9 cellular contexts compared by ENCODE assay signal in genomic region chr10:119281581-119282071, GRCh38.
A peak's percentile ranks its signal among the peaks of the same experiment; 100 is the strongest.
DNase-seq lines count a peak whose midpoint lies in the region; ATAC-seq and TF ChIP-seq lines count a peak whose summit lies in the region.
"Had no signal": no experiment of that assay in that cellular context is flagged by ENCODE, and none has a peak within 500 bp of the region (broad histone marks: within the 10 kb centered on the region; RNA-seq: fewer than 3 reads in every experiment).

No MANE protein-coding gene starts in this region.

- intact Hi-C loops in CD8-positive, alpha-beta T cell (cut with DNase I, micrococcal nuclease): no loop called here

- peak overlapping the region; percentile 81 for H3K4me3 Mint-ChIP-seq in glutamatergic neuron (ENCODE audit: unreplicated experiment)
- H3K4me3 Mint-ChIP-seq in CD8-positive, alpha-beta T cell: no peak overlapping the region

- ATAC-seq in HG02610 (IDR thresholded peaks at IDR 0.05; ENCODE audit: unreplicated experiment): no peak
- no peak for ATAC-seq in CD8-positive, alpha-beta T cell

- H3K4me1 ChIP-seq in Peyer's patch: peaks cover 2 to 46% (median 17%) of the 10 kb centered on the region in 4 donors
- peaks cover 26% of the 10 kb centered on the region for H3K4me1 ChIP-seq in rectal smooth muscle tissue (ENCODE audit: control insufficient read depth, insufficient read depth, low read length)
- peaks cover 42% of the 10 kb centered on the region for H3K4me1 ChIP-seq in CD8-positive, alpha-beta T cell (ENCODE audit: insufficient read depth, low read length)

- H3K27ac Mint-ChIP-seq in glutamatergic neuron (ENCODE audit: unreplicated experiment): peak overlapping the region; percentile 73
- no peak overlapping the region for H3K27ac Mint-ChIP-seq in CD8-positive, alpha-beta T cell

- H3K27me3 ChIP-seq in Peyer's patch (no peaks in the 10 kb centered on the region), rectal smooth muscle tissue (ENCODE audit: control insufficient read depth, insufficient read depth, low read length) (no peaks in the 10 kb centered on the region)
- no peaks in the 10 kb centered on the region for H3K27me3 ChIP-seq in CD8-positive, alpha-beta T cell (ENCODE audit: insufficient read depth, low read length)

- TF ChIP-seq CTCF in Peyer's patch (IDR thresholded peaks at IDR 0.05): no peak
- TF ChIP-seq CTCF in glutamatergic neuron (IDR thresholded peaks at IDR 0.05; ENCODE audit: partially characterized antibody, unreplicated experiment): no peak
- no peak for TF ChIP-seq CTCF in CD8-positive, alpha-beta T cell (IDR thresholded peaks at IDR 0.05)

- TF ChIP-seq POLR2A in Peyer's patch (IDR thresholded peaks at IDR 0.05): no peak

- peaks cover 49% of the 10 kb centered on the region for H3K4me1 Mint-ChIP-seq in glutamatergic neuron (ENCODE audit: low read depth, unreplicated experiment)
- peaks cover 62% of the 10 kb centered on the region for H3K4me1 Mint-ChIP-seq in CD8-positive, alpha-beta T cell (ENCODE audit: low read depth)

- H3K4me3 ChIP-seq in Peyer's patch (no peak overlapping the region), rectal smooth muscle tissue (ENCODE audit: low read length) (peak overlapping the region; percentile 25)
- no peak overlapping the region for H3K4me3 ChIP-seq in CD8-positive, alpha-beta T cell (ENCODE audit: low read depth, low read length)

- H3K9me3 ChIP-seq in Peyer's patch: no peaks in the 10 kb centered on the region
- no peaks in the 10 kb centered on the region for H3K9me3 ChIP-seq in CD8-positive, alpha-beta T cell (ENCODE audit: low read length)

- H3K27ac ChIP-seq in Peyer's patch (peak overlapping the region in 3 of 4 donors; percentile 12 to 52 (median 36)), rectal smooth muscle tissue (ENCODE audit: low read depth, low read length) (peak overlapping the region; percentile 63)
- H3K27ac ChIP-seq in CD8-positive, alpha-beta T cell (ENCODE audit: low read depth, low read length): no peak overlapping the region

- no peaks in the 10 kb centered on the region for H3K36me3 ChIP-seq in Peyer's patch
- no peaks in the 10 kb centered on the region for H3K36me3 ChIP-seq in rectal smooth muscle tissue (ENCODE audit: control insufficient read depth, insufficient read depth, low read length)
- H3K36me3 ChIP-seq in CD8-positive, alpha-beta T cell (ENCODE audit: insufficient read depth, low read length): no peaks in the 10 kb centered on the region

- peak overlapping the region; percentile 24 for H3K9ac ChIP-seq in rectal smooth muscle tissue (ENCODE audit: low read length)

- peaks cover 4% of the 10 kb centered on the region for H3K36me3 Mint-ChIP-seq in glutamatergic neuron (ENCODE audit: unreplicated experiment)
- H3K36me3 Mint-ChIP-seq in CD8-positive, alpha-beta T cell: peaks cover 2% of the 10 kb centered on the region

- CTCF ChIA-PET in CD8-positive, alpha-beta T cell (lab: Charles Lee): no interaction called here

- peaks cover 14% of the 10 kb centered on the region for H3K27me3 Mint-ChIP-seq in glutamatergic neuron (ENCODE audit: unreplicated experiment)
- no peaks in the 10 kb centered on the region for H3K27me3 Mint-ChIP-seq in CD8-positive, alpha-beta T cell (ENCODE audit: low read depth)

- DNase-seq in DMS153 (lab: John Stamatoyannopoulos, UW) (peak; percentile 72), Peyer's patch (no peak), glutamatergic neuron (no peak), SK-N-DZ (ENCODE audit: low spot score) (no peak)
- DNase-seq in CD8-positive, alpha-beta T cell: no peak
- DNase-seq in stimulated activated CD4-positive, alpha-beta T cell treated with anti-CD3 and anti-CD28 coated beads, Interleukin-4, amount 100 ng/mL, for 24 hours: no peak
- DNase-seq: stimulated activated CD4-positive, alpha-beta T cell treated with anti-CD3 and anti-CD28 coated beads, Interleukin-1b, Interleukin-23, amount 100 ng/mL, for 48 hours had no signal

- POLR2A ChIA-PET in CD8-positive, alpha-beta T cell (lab: Charles Lee): no interaction called here

- H3K9me3 Mint-ChIP-seq in glutamatergic neuron (ENCODE audit: unreplicated experiment): peaks cover 15% of the 10 kb centered on the region
- no peaks in the 10 kb centered on the region for H3K9me3 Mint-ChIP-seq in CD8-positive, alpha-beta T cell
